ENCODE assay signal across 1 cellular context in genomic region chr2:14492920-14493503, GRCh38.
TF ChIP-seq lines count a peak whose summit lies in the region.

No MANE protein-coding gene starts in this region.

TF ChIP-seq in SK-N-SH, 30 proteins besides CTCF, POLR2A, EP300 and RAD21 (continued from another document):
- no peak for TF ChIP-seq IRF3 (IDR thresholded peaks at IDR 0.05; ENCODE audit: low read depth, low read length)
- TF ChIP-seq MEF2A (IDR thresholded peaks at IDR 0.05; ENCODE audit: borderline replicate concordance, low read depth): no peak
- TF ChIP-seq SIN3A (IDR thresholded peaks at IDR 0.05; ENCODE audit: borderline replicate concordance, low read depth, low read length): no peak
- 0 out of 2 replicates have a peak, but pooled peaks have one; percentile 20 for TF ChIP-seq ELF1 (IDR thresholded peaks at IDR 0.05)
- TF ChIP-seq POLR2AphosphoS5 (IDR thresholded peaks at IDR 0.05; ENCODE audit: low read depth, low read length): no peak
- TF ChIP-seq RCOR1 (IDR thresholded peaks at IDR 0.05; ENCODE audit: low read length): no peak
- TF ChIP-seq REST (IDR thresholded peaks at IDR 0.05; ENCODE audit: low read depth, low read length): no peak
- TF ChIP-seq GABPA (IDR thresholded peaks at IDR 0.05; ENCODE audit: low read depth): peak; percentile 49
- no peak for TF ChIP-seq GATA2 (CRISPR knock-in tag; IDR thresholded peaks at IDR 0.05)
- TF ChIP-seq MAX (IDR thresholded peaks at IDR 0.05; ENCODE audit: low read depth): peak; percentile 50; the same call in 1 of the 2 replicates
- TF ChIP-seq TCF12 (IDR thresholded peaks at IDR 0.05): peak; percentile 81
- TF ChIP-seq FOXM1 (IDR thresholded peaks at IDR 0.05; ENCODE audit: low read depth): no peak; the same call in 1 of the 2 replicates
- no peak; the same call in 1 of the 2 replicates for TF ChIP-seq PBX3 (IDR thresholded peaks at IDR 0.05)
- TF ChIP-seq NFIC (IDR thresholded peaks at IDR 0.05; ENCODE audit: borderline replicate concordance): peak; percentile 43; the same call in 1 of the 2 replicates
- TF ChIP-seq NRF1 (IDR thresholded peaks at IDR 0.05; ENCODE audit: low read depth, low read length): no peak
- no peak for TF ChIP-seq MXI1 (IDR thresholded peaks at IDR 0.05; ENCODE audit: low read depth, low read length)
- TF ChIP-seq CHD2 (IDR thresholded peaks at IDR 0.05; ENCODE audit: low read length, partially characterized antibody): no peak
- TF ChIP-seq FOXJ3 (CRISPR knock-in tag; IDR thresholded peaks at IDR 0.05): no peak
- TF ChIP-seq USF1 (IDR thresholded peaks at IDR 0.05; ENCODE audit: borderline replicate concordance, low read depth): no peak
- TF ChIP-seq TAF1 (IDR thresholded peaks at IDR 0.05; ENCODE audit: borderline replicate concordance, low read depth, low read length): peak; percentile 51; the same call in 1 of the 2 replicates
- TF ChIP-seq RXRA (IDR thresholded peaks at IDR 0.05; ENCODE audit: borderline replicate concordance, low read depth): 0 out of 2 replicates have a peak, but pooled peaks have one; percentile 50
- TF ChIP-seq JUND (IDR thresholded peaks at IDR 0.05): peak; percentile 78
- TF ChIP-seq YY1 (IDR thresholded peaks at IDR 0.05; ENCODE audit: low read depth): peak; percentile 44; the same call in 1 of the 2 replicates
- no peak for TF ChIP-seq ZBTB33 (IDR thresholded peaks at IDR 0.05; ENCODE audit: borderline replicate concordance, low read depth)
